In genomic region chr1:75341537-75341936, GRCh38 we compare ENCODE assay signal across 17 cellular contexts.
A peak's percentile ranks its signal among the peaks of the same experiment; 100 is the strongest.
DNase-seq lines count a peak whose midpoint lies in the region; ATAC-seq and TF ChIP-seq lines count a peak whose summit lies in the region.
"Had no signal": no experiment of that assay in that cellular context is flagged by ENCODE, and none has a peak within 500 bp of the region (broad histone marks: within the 10 kb centered on the region; RNA-seq: fewer than 3 reads in every experiment).

No MANE protein-coding gene starts in this region.

- POLR2A ChIA-PET in CD4-positive, alpha-beta T cell (lab: Charles Lee) = no interaction called here

- H3K9me3 Mint-ChIP-seq in CD4-positive, alpha-beta T cell = no peaks in the 10 kb centered on the region
- H3K9me3 Mint-ChIP-seq: brain had no signal

- peaks cover 0 to 5% (median 0%) of the 10 kb centered on the region in 12 donors for H3K4me1 ChIP-seq in heart left ventricle
- H3K4me1 ChIP-seq: upper lobe of left lung had no signal

- peaks cover 0 to 3% (median 0%) of the 10 kb centered on the region in 12 donors for H3K9me3 ChIP-seq in heart left ventricle
- no peaks in the 10 kb centered on the region for H3K9me3 ChIP-seq in CD4-positive, alpha-beta T cell (ENCODE audit: control insufficient read depth, low read length)
- H3K9me3 ChIP-seq: upper lobe of left lung had no signal

- intact Hi-C loops in heart left ventricle (cut with DNase I) = no loop called here
- intact Hi-C loops in CD4-positive, alpha-beta T cell (cut with DNase I, micrococcal nuclease) = no loop called here

- H3K27me3 ChIP-seq in heart left ventricle = no peaks in the 10 kb centered on the region
- H3K27me3 ChIP-seq in CD4-positive, alpha-beta T cell (ENCODE audit: control insufficient read depth, insufficient read depth, low read length) = no peaks in the 10 kb centered on the region
- H3K27me3 ChIP-seq: upper lobe of left lung had no signal

- TF ChIP-seq POLR2A in heart left ventricle (IDR thresholded peaks at IDR 0.05) = no peak

- H3K4me3 Mint-ChIP-seq in CD4-positive, alpha-beta T cell = no peak overlapping the region
- H3K4me3 Mint-ChIP-seq: activated T-helper 17 cell treated with anti-CD3 and anti-CD28 coated beads, Interleukin-2, amount 50 U/mL, for 72 hours; natural killer cell treated with Interleukin-12 subunit alpha and Interleukin-12 subunit beta and Interleukin-15 and Interleukin-18, amount 100 ng/mL, for 72 hours had no signal

- no peak overlapping the region for H3K27ac ChIP-seq in heart left ventricle
- H3K27ac ChIP-seq in CD4-positive, alpha-beta T cell (ENCODE audit: low read depth, low read length) = no peak overlapping the region
- H3K27ac ChIP-seq: upper lobe of left lung had no signal

- TF ChIP-seq CTCF in GM12865 (IDR thresholded peaks at IDR 0.05; ENCODE audit: insufficient read depth, low read depth, low read length, missing control alignments) (no peak), heart left ventricle (IDR thresholded peaks at IDR 0.05) (no peak)
- no peak for TF ChIP-seq CTCF in CD4-positive, alpha-beta T cell (IDR thresholded peaks at IDR 0.05)

- no peaks in the 10 kb centered on the region for H3K36me3 ChIP-seq in heart left ventricle
- H3K36me3 ChIP-seq: upper lobe of left lung had no signal

- H3K27ac Mint-ChIP-seq in CD4-positive, alpha-beta T cell = no peak overlapping the region
- H3K27ac Mint-ChIP-seq: activated T-helper 17 cell treated with anti-CD3 and anti-CD28 coated beads, Interleukin-2, amount 50 U/mL, for 72 hours; natural killer cell treated with Interleukin-12 subunit alpha and Interleukin-12 subunit beta and Interleukin-15 and Interleukin-18, amount 100 ng/mL, for 72 hours had no signal

- no peaks in the 10 kb centered on the region for H3K36me3 Mint-ChIP-seq in CD4-positive, alpha-beta T cell (ENCODE audit: low read depth)
- H3K36me3 Mint-ChIP-seq: brain; natural killer cell treated with Interleukin-12 subunit alpha and Interleukin-12 subunit beta and Interleukin-15 and Interleukin-18, amount 100 ng/mL, for 72 hours had no signal

- H3K4me1 Mint-ChIP-seq in CD4-positive, alpha-beta T cell (ENCODE audit: low read depth) = no peaks in the 10 kb centered on the region
- H3K4me1 Mint-ChIP-seq: activated T-helper 17 cell treated with anti-CD3 and anti-CD28 coated beads, Interleukin-2, amount 50 U/mL, for 72 hours had no signal

- H3K27me3 Mint-ChIP-seq in CD4-positive, alpha-beta T cell = no peaks in the 10 kb centered on the region
- H3K27me3 Mint-ChIP-seq: activated T-helper 17 cell treated with anti-CD3 and anti-CD28 coated beads, Interleukin-2, amount 50 U/mL, for 72 hours; brain; natural killer cell treated with Interleukin-12 subunit alpha and Interleukin-12 subunit beta and Interleukin-15 and Interleukin-18, amount 100 ng/mL, for 72 hours had no signal

- DNase-seq in GM12865 (ENCODE audit: low read depth) = peak; percentile 40
- DNase-seq in heart left ventricle = no peak
- DNase-seq in T-helper 1 cell = no peak
- no peak for DNase-seq in CD4-positive, alpha-beta T cell
- no peak for DNase-seq in T-helper 9 cell
- DNase-seq: ACHN; effector memory CD4-positive, alpha-beta T cell; left cardiac atrium; small intestine; upper lobe of left lung had no signal

- ATAC-seq in GM19438 (IDR thresholded peaks at IDR 0.05; ENCODE audit: low read depth, unreplicated experiment) (peak; percentile 44), HG02798 (IDR thresholded peaks at IDR 0.05; ENCODE audit: poor library complexity, unreplicated experiment) (peak; percentile 58), HG03521 (IDR thresholded peaks at IDR 0.05; ENCODE audit: unreplicated experiment) (peak; percentile 38), heart left ventricle (no peak)
- no peak for ATAC-seq in CD4-positive, alpha-beta T cell (ENCODE audit: poor library complexity)
- ATAC-seq: activated T-helper 17 cell treated with anti-CD3 and anti-CD28 coated beads, Interleukin-2, amount 50 U/mL, for 72 hours; left cardiac atrium; natural killer cell treated with Interleukin-12 subunit alpha and Interleukin-12 subunit beta and Interleukin-15 and Interleukin-18, amount 100 ng/mL, for 72 hours; Right ventricle myocardium inferior had no signal

- 75 to 84% (median 78%) methylated on average over 3 of the region's 3 CpGs for WGBS in heart left ventricle, 4 donors

- CTCF ChIA-PET in CD4-positive, alpha-beta T cell (lab: Charles Lee) = no interaction called here

- H3K4me3 ChIP-seq in GM12865 (ENCODE audit: low read depth, low read length) (no peak overlapping the region), heart left ventricle (no peak overlapping the region)
- H3K4me3 ChIP-seq: upper lobe of left lung had no signal

Comparison
In these comparisons a context has a peak if more than half of its experiments do, and no peak if none do; other contexts are left out.
1. ATAC-seq: peak in GM19438 (single experiment), HG02798 (single experiment) and HG03521 (single experiment); none in heart left ventricle (0 of 4) and CD4-positive, alpha-beta T cell (single experiment).